Comparison of ENCODE assay signal across 8 cellular contexts in the genomic region with DNA sequence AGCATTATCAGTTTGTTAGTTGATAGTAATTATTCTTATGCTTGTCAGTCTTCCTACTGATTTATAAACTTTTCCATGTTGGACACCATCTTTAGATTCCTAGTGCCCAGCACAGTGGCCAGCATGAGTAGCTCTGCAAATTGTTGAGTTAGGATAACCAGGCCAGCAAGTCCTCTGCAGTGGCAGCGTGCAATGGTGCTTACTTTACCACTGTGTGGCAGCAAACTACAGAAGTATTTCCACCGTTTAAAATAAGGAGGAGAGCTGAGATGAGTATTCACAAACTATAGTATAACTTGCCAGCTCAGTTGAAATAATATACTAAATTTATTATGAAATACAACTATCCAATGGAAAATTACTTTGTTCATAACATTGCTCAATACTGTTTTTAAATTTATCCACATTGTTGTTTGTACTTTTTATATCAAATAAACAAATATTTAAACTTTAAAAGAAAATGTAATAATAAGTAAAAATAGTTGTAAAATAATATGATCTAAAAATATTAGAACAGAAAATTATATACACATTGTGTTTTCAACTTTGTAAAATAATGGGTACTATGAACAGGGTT. TPM values are rescaled to one million over a fixed set of nuclear protein-coding genes. Genes with fewer than 3 reads are reported as not detected.
A peak's percentile ranks its signal among the peaks of the same experiment; 100 is the strongest.
DNase-seq lines count a peak whose midpoint lies in the region; ATAC-seq and TF ChIP-seq lines count a peak whose summit lies in the region.

No MANE protein-coding gene starts in this region.

- no peaks in the 10 kb centered on the region for H3K9me3 Mint-ChIP-seq in activated CD8-positive, alpha-beta T cell treated with anti-CD3 and anti-CD28 coated beads, Interleukin-2, amount 10 ng/mL, durations not matched to agents 7 days and 5 days (ENCODE audit: insufficient read depth)

- H3K27ac ChIP-seq in sigmoid colon, result no peak overlapping the region

- H3K4me3 ChIP-seq in skeletal muscle cell (ENCODE audit: low read depth, low read length) (no peak overlapping the region), sigmoid colon (no peak overlapping the region)

- H3K27me3 ChIP-seq in sigmoid colon, result no peaks in the 10 kb centered on the region

- H3K4me1 ChIP-seq in sigmoid colon, result no peaks in the 10 kb centered on the region

- peaks cover 4% of the 10 kb centered on the region for H3K4me1 Mint-ChIP-seq in activated CD8-positive, alpha-beta T cell treated with anti-CD3 and anti-CD28 coated beads, Interleukin-2, amount 10 ng/mL, durations not matched to agents 7 days and 5 days (ENCODE audit: low read depth)

- POLR2A ChIA-PET in activated CD8-positive, alpha-beta T cell treated with anti-CD3 and anti-CD28 coated beads, Interleukin-2, amount 10 ng/mL, durations not matched to agents 7 days and 5 days (lab: Charles Lee), result interaction anchor here (1.1 kb wide), 1 partner anchor 9 kb away, joined by 11 read pairs; the partner anchor contains the start of gene THADA

- H3K27me3 Mint-ChIP-seq in activated CD8-positive, alpha-beta T cell treated with anti-CD3 and anti-CD28 coated beads, Interleukin-2, amount 10 ng/mL, durations not matched to agents 7 days and 5 days (ENCODE audit: low read depth), result peaks cover 11% of the 10 kb centered on the region

- no peaks in the 10 kb centered on the region for H3K36me3 Mint-ChIP-seq in activated CD8-positive, alpha-beta T cell treated with anti-CD3 and anti-CD28 coated beads, Interleukin-2, amount 10 ng/mL, durations not matched to agents 7 days and 5 days (ENCODE audit: low read depth)

- no peak overlapping the region for H3K27ac Mint-ChIP-seq in activated CD8-positive, alpha-beta T cell treated with anti-CD3 and anti-CD28 coated beads, Interleukin-2, amount 10 ng/mL, durations not matched to agents 7 days and 5 days

- H3K4me3 Mint-ChIP-seq in activated CD8-positive, alpha-beta T cell treated with anti-CD3 and anti-CD28 coated beads, Interleukin-2, amount 10 ng/mL, durations not matched to agents 7 days and 5 days, result no peak overlapping the region

- TF ChIP-seq EP300 in sigmoid colon (IDR thresholded peaks at IDR 0.05), result no peak

- no peaks in the 10 kb centered on the region for H3K36me3 ChIP-seq in sigmoid colon

- DNase-seq in AG08396 (ENCODE audit: low spot score) (peak; percentile 41), NCI-H2227 (lab: John Stamatoyannopoulos, UW; ENCODE audit: unreplicated experiment) (peak; percentile 50), glomerular endothelial cell (ENCODE audit: extremely low read depth, low read depth, low spot score) (peak; percentile 14), skeletal muscle cell (ENCODE audit: low read depth) (peak; percentile 23), sigmoid colon (no peak)
- DNase-seq in activated CD8-positive, alpha-beta T cell treated with anti-CD3 and anti-CD28 coated beads, Interleukin-2, amount 10 ng/mL, durations not matched to agents 7 days and 5 days, result peak; percentile 50

- CTCF ChIA-PET in activated CD8-positive, alpha-beta T cell treated with anti-CD3 and anti-CD28 coated beads, Interleukin-2, amount 10 ng/mL, durations not matched to agents 7 days and 5 days (lab: Charles Lee), result interaction anchor here (0.6 to 2.7 kb wide), 14 partner anchors 9 to 746 kb away, joined by 3 to 20 read pairs (median 4); partner anchors contain the start of genes DYNC2LI1, PLEKHH2 and THADA

- intact Hi-C loops in sigmoid colon (cut with DNase I), result no loop called here

- peak; percentile 68 for ATAC-seq in activated CD8-positive, alpha-beta T cell treated with anti-CD3 and anti-CD28 coated beads, Interleukin-2, amount 10 ng/mL, durations not matched to agents 7 days and 5 days
- ATAC-seq in HG03460 (IDR thresholded peaks at IDR 0.05; ENCODE audit: unreplicated experiment), result no peak

- H3K9me3 ChIP-seq in sigmoid colon, result no peaks in the 10 kb centered on the region

- 11 to 17% methylated on average over 2 of the region's 2 CpGs for WGBS in sigmoid colon, 2 donors

- no peak for TF ChIP-seq POLR2A in sigmoid colon (IDR thresholded peaks at IDR 0.05)

- TF ChIP-seq CTCF in GM12873 (IDR thresholded peaks at IDR 0.05; ENCODE audit: insufficient read depth, low read depth, low read length, missing control alignments), result peak; percentile 55
- TF ChIP-seq CTCF in sigmoid colon (IDR thresholded peaks at IDR 0.05), result peak in 2 of 4 experiments; percentile 17 to 18

RNA-seq across cellular contexts. Expression of gene THADA, which starts 9.3 kb away (rescaled TPM):
- total RNA-seq in activated CD8-positive, alpha-beta T cell treated with anti-CD3 and anti-CD28 coated beads, Interleukin-2, amount 10 ng/mL, durations not matched to agents 7 days and 5 days, result 10 to 100 TPM; 27.0 to 31.9 TPM
- total RNA-seq in glomerular endothelial cell (16.9 and 17.1 TPM in 2 replicates), sigmoid colon (10 to 100 TPM; 20.2 to 35.2 (median 29.6) TPM)
- 10 to 100 TPM in 1 of 3 donors, 1 to 10 TPM in 2; 4.4 to 14.0 (median 9.0) TPM for polyA plus RNA-seq in sigmoid colon

RNA-seq across cellular contexts. Expression of gene PLEKHH2, which starts 31.9 kb away (rescaled TPM):
- under 1 TPM; 0.32 to 0.57 TPM for total RNA-seq in activated CD8-positive, alpha-beta T cell treated with anti-CD3 and anti-CD28 coated beads, Interleukin-2, amount 10 ng/mL, durations not matched to agents 7 days and 5 days
- total RNA-seq in glomerular endothelial cell (1.6 and 5.7 TPM in 2 replicates), sigmoid colon (10 to 100 TPM; 35.3 to 83.1 (median 54.9) TPM)
- polyA plus RNA-seq in sigmoid colon, result 1 to 10 TPM in 2 of 3 donors, under 1 TPM in 1; 0.69 to 3.6 (median 1.7) TPM
